Comparison of ENCODE assay signal across 10 cellular contexts in the genomic region with DNA sequence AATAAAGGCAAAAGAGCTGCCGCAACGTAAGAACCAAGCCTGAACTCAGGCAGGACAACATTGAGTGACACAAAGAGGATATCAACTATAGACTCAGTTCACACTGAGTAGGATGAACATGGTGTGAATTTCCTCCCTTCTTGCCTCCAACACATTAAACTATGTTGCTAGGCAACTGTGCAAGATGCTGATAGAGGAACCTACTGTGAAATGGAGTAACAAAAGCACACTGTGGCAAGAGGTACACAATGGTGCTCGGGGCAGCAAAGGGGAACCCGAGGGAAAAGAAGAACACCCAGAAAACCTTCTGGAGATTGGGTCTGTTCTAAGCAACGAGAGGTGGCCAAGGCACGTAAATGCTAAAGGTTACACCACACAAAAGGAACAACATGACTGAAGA. TPM values are rescaled to one million over a fixed set of nuclear protein-coding genes. Genes with fewer than 3 reads are reported as not detected.
DNase-seq lines count a peak whose midpoint lies in the region; ATAC-seq and TF ChIP-seq lines count a peak whose summit lies in the region.
"Had no signal": no experiment of that assay in that cellular context is flagged by ENCODE, and none has a peak within 500 bp of the region (broad histone marks: within the 10 kb centered on the region; RNA-seq: fewer than 3 reads in every experiment).

No MANE protein-coding gene starts in this region.

- H3K27ac ChIP-seq in CD8-positive, alpha-beta memory T cell (ENCODE audit: low read depth, low read length): no peak overlapping the region
- H3K27ac ChIP-seq in SJCRH30 (no peak overlapping the region), colonic mucosa (no peak overlapping the region)
- H3K27ac ChIP-seq: SJSA1 had no signal

- peak; percentile 16 for ATAC-seq in HG03520 (IDR thresholded peaks at IDR 0.05; ENCODE audit: unreplicated experiment)
- peak; percentile 73 to 83 for ATAC-seq in natural killer cell treated with Interleukin-12 subunit alpha and Interleukin-12 subunit beta and Interleukin-15 and Interleukin-18, amount 100 ng/mL, for 72 hours
- ATAC-seq in HG02571 (IDR thresholded peaks at IDR 0.05; ENCODE audit: unreplicated experiment): no peak

- no peaks in the 10 kb centered on the region for H3K36me3 ChIP-seq in CD8-positive, alpha-beta memory T cell (ENCODE audit: insufficient read depth, low read length)
- no peaks in the 10 kb centered on the region for H3K36me3 ChIP-seq in SJCRH30
- no peaks in the 10 kb centered on the region for H3K36me3 ChIP-seq in colonic mucosa

- H3K36me3 Mint-ChIP-seq in CD8-positive, alpha-beta memory T cell: peaks cover 0 to 44% (median 13%) of the 10 kb centered on the region in 3 donors
- peaks cover 44% of the 10 kb centered on the region for H3K36me3 Mint-ChIP-seq in activated T-helper 2 cell treated with anti-CD3 and anti-CD28 coated beads, Interferon-gamma antibody, Interleukin-2, Interleukin-4, amounts not matched to agents 10 μg/mL and 5 μg/mL and 100 μg/mL, durations not matched to agents 14 hours and 24 hours and 36 hours (ENCODE audit: low read depth)
- H3K36me3 Mint-ChIP-seq in natural killer cell treated with Interleukin-12 subunit alpha and Interleukin-12 subunit beta and Interleukin-15 and Interleukin-18, amount 100 ng/mL, for 72 hours: peaks cover 6% of the 10 kb centered on the region

- intact Hi-C loops in activated T-helper 2 cell treated with anti-CD3 and anti-CD28 coated beads, Interferon-gamma antibody, Interleukin-2, Interleukin-4, amounts not matched to agents 10 μg/mL and 5 μg/mL and 100 μg/mL, durations not matched to agents 14 hours and 24 hours and 36 hours (cut with micrococcal nuclease): loop anchor here (2.0 kb wide), 2 partner anchors 25 to 31 kb away; no protein-coding TSS in a partner anchor
- intact Hi-C loops in colonic mucosa (cut with DNase I): no loop called here

- no peak for DNase-seq in CD8-positive, alpha-beta memory T cell
- DNase-seq in activated T-helper 2 cell treated with anti-CD3 and anti-CD28 coated beads, Interferon-gamma antibody, Interleukin-2, Interleukin-4, amounts not matched to agents 10 μg/mL and 5 μg/mL and 100 μg/mL, durations not matched to agents 14 hours and 24 hours and 36 hours (ENCODE audit: low spot score): no peak
- no peak for DNase-seq in natural killer cell treated with Interleukin-12 subunit alpha and Interleukin-12 subunit beta and Interleukin-15 and Interleukin-18, amount 100 ng/mL, for 72 hours (ENCODE audit: low spot score)
- no peak for DNase-seq in SJCRH30
- no peak for DNase-seq in colonic mucosa
- DNase-seq in stimulated activated CD8-positive, alpha-beta memory T cell treated with anti-CD3 and anti-CD28 coated beads, Interleukin-4, amount 100 ng/mL, for 48 hours: no peak
- DNase-seq: occipital lobe had no signal

- no peak overlapping the region for H3K9ac ChIP-seq in colonic mucosa (ENCODE audit: low read depth in 2 of 2, low read length in 2 of 2)

- H3K4me3 ChIP-seq in CD8-positive, alpha-beta memory T cell (ENCODE audit: low read length): no peak overlapping the region
- H3K4me3 ChIP-seq in SJCRH30: no peak overlapping the region
- no peak overlapping the region for H3K4me3 ChIP-seq in colonic mucosa
- H3K4me3 ChIP-seq: SJSA1 had no signal

- H3K4me3 Mint-ChIP-seq in CD8-positive, alpha-beta memory T cell: peak overlapping the region in 6 of 7 donors; percentile 5 to 70 (median 51)
- H3K4me3 Mint-ChIP-seq in activated T-helper 2 cell treated with anti-CD3 and anti-CD28 coated beads, Interferon-gamma antibody, Interleukin-2, Interleukin-4, amounts not matched to agents 10 μg/mL and 5 μg/mL and 100 μg/mL, durations not matched to agents 14 hours and 24 hours and 36 hours (ENCODE audit: low read depth): peak overlapping the region; percentile 3
- H3K4me3 Mint-ChIP-seq in natural killer cell treated with Interleukin-12 subunit alpha and Interleukin-12 subunit beta and Interleukin-15 and Interleukin-18, amount 100 ng/mL, for 72 hours: peak overlapping the region; percentile 73

- peak overlapping the region in 6 of 8 donors; percentile 71 to 96 (median 77) for H3K27ac Mint-ChIP-seq in CD8-positive, alpha-beta memory T cell
- H3K27ac Mint-ChIP-seq in activated T-helper 2 cell treated with anti-CD3 and anti-CD28 coated beads, Interferon-gamma antibody, Interleukin-2, Interleukin-4, amounts not matched to agents 10 μg/mL and 5 μg/mL and 100 μg/mL, durations not matched to agents 14 hours and 24 hours and 36 hours: peak overlapping the region; percentile 89
- peak overlapping the region; percentile 82 to 83 for H3K27ac Mint-ChIP-seq in natural killer cell treated with Interleukin-12 subunit alpha and Interleukin-12 subunit beta and Interleukin-15 and Interleukin-18, amount 100 ng/mL, for 72 hours

- CTCF ChIA-PET in CD8-positive, alpha-beta memory T cell (lab: Charles Lee): no interaction called here

- no peaks in the 10 kb centered on the region for H3K9me3 Mint-ChIP-seq in CD8-positive, alpha-beta memory T cell
- no peaks in the 10 kb centered on the region for H3K9me3 Mint-ChIP-seq in activated T-helper 2 cell treated with anti-CD3 and anti-CD28 coated beads, Interferon-gamma antibody, Interleukin-2, Interleukin-4, amounts not matched to agents 10 μg/mL and 5 μg/mL and 100 μg/mL, durations not matched to agents 14 hours and 24 hours and 36 hours
- no peaks in the 10 kb centered on the region for H3K9me3 Mint-ChIP-seq in natural killer cell treated with Interleukin-12 subunit alpha and Interleukin-12 subunit beta and Interleukin-15 and Interleukin-18, amount 100 ng/mL, for 72 hours

- no peaks in the 10 kb centered on the region for H3K9me3 ChIP-seq in CD8-positive, alpha-beta memory T cell (ENCODE audit: low read length)
- H3K9me3 ChIP-seq in SJCRH30 (replicated peaks) (no peaks in the 10 kb centered on the region), colonic mucosa (no peaks in the 10 kb centered on the region)
- H3K9me3 ChIP-seq: SJSA1 had no signal

- H3K4me1 ChIP-seq in CD8-positive, alpha-beta memory T cell (ENCODE audit: insufficient read depth, low read length): peaks cover 36% of the 10 kb centered on the region
- H3K4me1 ChIP-seq in SJCRH30: peaks cover 28% of the 10 kb centered on the region
- peaks cover 5% of the 10 kb centered on the region for H3K4me1 ChIP-seq in colonic mucosa

- H3K27me3 Mint-ChIP-seq in CD8-positive, alpha-beta memory T cell: no peaks in the 10 kb centered on the region
- H3K27me3 Mint-ChIP-seq in activated T-helper 2 cell treated with anti-CD3 and anti-CD28 coated beads, Interferon-gamma antibody, Interleukin-2, Interleukin-4, amounts not matched to agents 10 μg/mL and 5 μg/mL and 100 μg/mL, durations not matched to agents 14 hours and 24 hours and 36 hours (ENCODE audit: low read depth): no peaks in the 10 kb centered on the region
- H3K27me3 Mint-ChIP-seq in natural killer cell treated with Interleukin-12 subunit alpha and Interleukin-12 subunit beta and Interleukin-15 and Interleukin-18, amount 100 ng/mL, for 72 hours: no peaks in the 10 kb centered on the region

- TF ChIP-seq CTCF in colonic mucosa (IDR thresholded peaks at IDR 0.05): no peak

- POLR2A ChIA-PET in CD8-positive, alpha-beta memory T cell (lab: Charles Lee): no interaction called here

- no peaks in the 10 kb centered on the region for H3K27me3 ChIP-seq in CD8-positive, alpha-beta memory T cell (ENCODE audit: insufficient read depth, low read length, poor library complexity, severe bottlenecking)
- H3K27me3 ChIP-seq in SJCRH30 (no peaks in the 10 kb centered on the region), colonic mucosa (no peaks in the 10 kb centered on the region)
- H3K27me3 ChIP-seq: SJSA1 had no signal

- H3K4me1 Mint-ChIP-seq in CD8-positive, alpha-beta memory T cell: peaks cover 64 to 89% (median 79%) of the 10 kb centered on the region in 3 donors
- peaks cover 61% of the 10 kb centered on the region for H3K4me1 Mint-ChIP-seq in activated T-helper 2 cell treated with anti-CD3 and anti-CD28 coated beads, Interferon-gamma antibody, Interleukin-2, Interleukin-4, amounts not matched to agents 10 μg/mL and 5 μg/mL and 100 μg/mL, durations not matched to agents 14 hours and 24 hours and 36 hours (ENCODE audit: low read depth)
- H3K4me1 Mint-ChIP-seq in natural killer cell treated with Interleukin-12 subunit alpha and Interleukin-12 subunit beta and Interleukin-15 and Interleukin-18, amount 100 ng/mL, for 72 hours (ENCODE audit: low read depth in 2 of 2): peaks cover 49 to 52% of the 10 kb centered on the region in 2 donors

RNA-seq across cellular contexts. Expression of a gene that starts 34.1 kb away (rescaled TPM):
- total RNA-seq in CD8-positive, alpha-beta memory T cell: 100 to 1,000 TPM; 180 to 189 TPM
- 158 TPM for polyA plus RNA-seq in CD8-positive, alpha-beta memory T cell
- total RNA-seq in activated T-helper 2 cell treated with anti-CD3 and anti-CD28 coated beads, Interferon-gamma antibody, Interleukin-2, Interleukin-4, amounts not matched to agents 10 μg/mL and 5 μg/mL and 100 μg/mL, durations not matched to agents 14 hours and 24 hours and 36 hours: 176 and 188 TPM in 2 replicates
- 100 to 1,000 TPM; 198 to 235 TPM for total RNA-seq in natural killer cell treated with Interleukin-12 subunit alpha and Interleukin-12 subunit beta and Interleukin-15 and Interleukin-18, amount 100 ng/mL, for 72 hours
- 91.8 and 92.9 TPM in 2 replicates for total RNA-seq in SJCRH30 (2014; rRNA removed; shearing (Covaris generic))
- total RNA-seq in colonic mucosa: 100 to 1,000 TPM; 117 to 126 TPM

Comparison
In these comparisons a context has a peak if more than half of its experiments do, and no peak if none do; other contexts are left out.
1. H3K4me3 Mint-ChIP-seq: peak in every context shown above with its lines; median percentile 73 in natural killer cell treated with Interleukin-12 subunit alpha and Interleukin-12 subunit beta and Interleukin-15 and Interleukin-18, amount 100 ng/mL, for 72 hours; 51 in CD8-positive, alpha-beta memory T cell; 3 in activated T-helper 2 cell treated with anti-CD3 and anti-CD28 coated beads, Interferon-gamma antibody, Interleukin-2, Interleukin-4, amounts not matched to agents 10 μg/mL and 5 μg/mL and 100 μg/mL, durations not matched to agents 14 hours and 24 hours and 36 hours.